In the genomic region with DNA sequence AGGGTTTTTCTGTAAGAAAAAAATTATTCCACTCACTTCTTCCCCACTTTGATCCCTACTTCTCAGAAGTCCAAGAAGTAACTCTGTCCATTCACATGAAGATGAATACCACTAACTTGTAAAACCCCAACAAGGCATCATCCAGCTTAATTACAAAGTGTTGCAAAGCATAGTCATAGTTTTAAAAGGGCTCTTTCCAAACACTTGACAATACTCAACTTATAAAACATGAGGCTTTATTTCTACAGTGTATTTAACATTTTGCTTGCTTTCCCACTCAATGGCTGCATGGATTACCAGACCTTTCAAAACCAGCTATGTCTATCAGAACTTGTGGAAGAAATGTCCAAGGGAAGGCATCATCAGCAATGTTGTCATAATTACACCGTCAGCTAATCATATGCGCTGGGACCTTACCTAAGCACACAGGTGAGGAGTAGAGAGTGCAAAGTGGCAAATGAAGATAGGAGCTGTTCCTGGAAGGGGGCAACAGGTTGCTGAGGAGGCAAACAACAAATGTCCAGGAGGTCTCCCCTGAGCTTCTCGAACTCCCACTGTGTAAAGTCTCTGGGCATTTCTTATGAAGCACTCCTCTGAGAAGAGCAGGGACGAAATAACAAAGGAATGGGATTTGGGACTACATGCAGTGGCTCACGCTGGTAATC, we compare ENCODE assay signal across 1 cellular context.
TF ChIP-seq lines count a peak whose summit lies in the region.

No MANE protein-coding gene starts in this region.

TF ChIP-seq in IMR-90, 13 proteins besides CTCF, POLR2A, EP300 and RAD21:
- TF ChIP-seq NFE2L2 (IDR thresholded peaks at IDR 0.05; ENCODE audit: low read depth, low read length) (no peak), CHD1 (IDR thresholded peaks at IDR 0.05; ENCODE audit: low read depth, low read length) (no peak), RFX5 (IDR thresholded peaks at IDR 0.05; ENCODE audit: low read depth, low read length) (no peak), MXI1 (IDR thresholded peaks at IDR 0.05; ENCODE audit: borderline replicate concordance, low read depth, low read length) (no peak), RCOR1 (IDR thresholded peaks at IDR 0.05; ENCODE audit: insufficient replicate concordance, low read length) (no peak), SMC3 (IDR thresholded peaks at IDR 0.05; ENCODE audit: low read depth, low read length) (no peak), BHLHE40 (IDR thresholded peaks at IDR 0.05; ENCODE audit: low read depth, low read length) (no peak), FOS (IDR thresholded peaks at IDR 0.05; ENCODE audit: low read depth, low read length) (no peak), MAFK (IDR thresholded peaks at IDR 0.05; ENCODE audit: low read depth, low read length) (no peak), CEBPB (IDR thresholded peaks at IDR 0.05; ENCODE audit: low read depth, low read length) (no peak), MAZ (IDR thresholded peaks at IDR 0.05; ENCODE audit: borderline replicate concordance, low read depth, low read length) (no peak)
- TF ChIP-seq, protein P1, sequence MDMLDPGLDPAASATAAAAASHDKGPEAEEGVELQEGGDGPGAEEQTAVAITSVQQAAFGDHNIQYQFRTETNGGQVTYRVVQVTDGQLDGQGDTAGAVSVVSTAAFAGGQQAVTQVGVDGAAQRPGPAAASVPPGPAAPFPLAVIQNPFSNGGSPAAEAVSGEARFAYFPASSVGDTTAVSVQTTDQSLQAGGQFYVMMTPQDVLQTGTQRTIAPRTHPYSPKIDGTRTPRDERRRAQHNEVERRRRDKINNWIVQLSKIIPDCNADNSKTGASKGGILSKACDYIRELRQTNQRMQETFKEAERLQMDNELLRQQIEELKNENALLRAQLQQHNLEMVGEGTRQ (IDR thresholded peaks at IDR 0.05; ENCODE audit: low read depth, low read length), result no peak
- TF ChIP-seq, protein P2, sequence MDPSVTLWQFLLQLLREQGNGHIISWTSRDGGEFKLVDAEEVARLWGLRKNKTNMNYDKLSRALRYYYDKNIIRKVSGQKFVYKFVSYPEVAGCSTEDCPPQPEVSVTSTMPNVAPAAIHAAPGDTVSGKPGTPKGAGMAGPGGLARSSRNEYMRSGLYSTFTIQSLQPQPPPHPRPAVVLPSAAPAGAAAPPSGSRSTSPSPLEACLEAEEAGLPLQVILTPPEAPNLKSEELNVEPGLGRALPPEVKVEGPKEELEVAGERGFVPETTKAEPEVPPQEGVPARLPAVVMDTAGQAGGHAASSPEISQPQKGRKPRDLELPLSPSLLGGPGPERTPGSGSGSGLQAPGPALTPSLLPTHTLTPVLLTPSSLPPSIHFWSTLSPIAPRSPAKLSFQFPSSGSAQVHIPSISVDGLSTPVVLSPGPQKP (IDR thresholded peaks at IDR 0.05; ENCODE audit: borderline replicate concordance, low read depth, low read length), result no peak
